23 cellular contexts compared by ENCODE assay signal in the genomic region with DNA sequence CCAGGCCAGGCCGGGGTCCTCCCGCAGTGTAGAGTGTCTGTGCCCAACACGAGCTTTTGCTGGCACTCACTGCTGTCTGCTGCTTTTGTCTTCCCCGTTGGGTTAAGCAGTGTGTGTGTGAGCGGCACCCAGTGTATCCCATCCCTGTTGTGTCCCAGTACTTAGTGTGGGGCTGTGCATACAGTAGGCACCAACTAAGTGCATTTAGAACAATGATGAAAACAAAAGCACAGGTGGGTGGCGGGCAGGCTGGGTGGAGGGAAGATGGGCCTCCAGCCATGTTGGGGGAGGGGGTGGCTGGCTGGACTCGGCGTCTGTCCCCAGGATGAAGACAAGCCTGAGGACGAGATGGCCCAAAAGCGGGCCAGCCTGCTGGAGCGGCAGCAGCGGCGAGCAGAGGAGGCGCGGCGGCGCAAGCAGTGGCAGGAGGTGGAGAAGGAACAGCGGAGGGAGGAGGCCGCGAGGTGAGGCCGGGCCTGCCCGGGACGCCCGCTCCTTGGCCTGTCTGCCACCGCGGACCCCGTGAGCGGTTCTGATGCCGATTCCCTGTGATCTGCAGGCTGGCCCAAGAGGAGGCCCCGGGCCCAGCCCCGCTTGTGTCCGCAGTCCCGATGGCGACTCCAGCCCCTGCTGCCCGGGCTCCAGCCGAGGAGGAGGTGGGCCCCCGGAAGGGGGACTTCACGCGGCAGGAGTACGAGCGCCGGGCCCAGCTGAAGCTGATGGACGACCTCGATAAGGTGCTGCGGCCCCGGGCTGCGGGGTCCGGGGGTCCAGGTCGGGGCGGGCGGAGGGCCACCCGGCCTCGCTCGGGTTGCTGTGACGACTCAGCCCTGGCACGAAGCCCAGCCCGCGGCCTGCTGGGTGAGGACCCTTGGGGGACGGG. TPM values are rescaled to one million over a fixed set of nuclear protein-coding genes. Genes with fewer than 3 reads are reported as not detected.
DNase-seq lines count a peak whose midpoint lies in the region; ATAC-seq and TF ChIP-seq lines count a peak whose summit lies in the region.
"Had no signal": no experiment of that assay in that cellular context is flagged by ENCODE, and none has a peak within 500 bp of the region (broad histone marks: within the 10 kb centered on the region; RNA-seq: fewer than 3 reads in every experiment).

No MANE protein-coding gene starts in this region.

- no peak overlapping the region for H3K27ac ChIP-seq in HEK293 (ENCODE audit: extremely low read depth, low read depth, low read length)
- H3K27ac ChIP-seq in osteoblast (ENCODE audit: low read depth, low read length): no peak overlapping the region
- H3K27ac ChIP-seq: BLaER1 treated with 17β-estradiol and CSF1 and Interleukin-3, amounts not matched to agents 10 nM and 100 nM; HL-60 had no signal

- POLR2A ChIA-PET in HEK293 (lab: Yijun Ruan, JAX): no interaction called here

- intact Hi-C loops in left ventricle myocardium superior (cut with micrococcal nuclease) (no loop called here), Right ventricle myocardium superior (cut with DNase I) (no loop called here)

- H3K9me3 Mint-ChIP-seq in activated T-helper 17 cell treated with anti-CD3 and anti-CD28 coated beads, Interleukin-2, amount 50 U/mL, for 72 hours: no peaks in the 10 kb centered on the region
- H3K9me3 Mint-ChIP-seq: CD8-positive, alpha-beta T cell; GM23338; HFFc6 had no signal

- no peaks in the 10 kb centered on the region for H3K4me1 Mint-ChIP-seq in activated T-helper 17 cell treated with anti-CD3 and anti-CD28 coated beads, Interleukin-2, amount 50 U/mL, for 72 hours
- H3K4me1 Mint-ChIP-seq: GM23338 had no signal

- no peaks in the 10 kb centered on the region for H3K79me2 ChIP-seq in osteoblast (ENCODE audit: insufficient read depth, low read length)

- peaks cover 5% of the 10 kb centered on the region for H4K20me1 ChIP-seq in osteoblast (ENCODE audit: insufficient read depth, low read length)

- DNase-seq in left ventricle myocardium superior: peak; percentile 30
- no peak for DNase-seq in Right ventricle myocardium superior
- peak; percentile 81 for DNase-seq in osteoblast (ENCODE audit: insufficient read length, low spot score, missing footprints)
- no peak for DNase-seq in GDM1 (lab: John Stamatoyannopoulos, UW)
- DNase-seq: 8988T; Calu3; CD8-positive, alpha-beta T cell; DMS53; DND-41; EL; HCEC 1CT; HFFc6; IMR-90 had no signal

- H3K27me3 Mint-ChIP-seq in activated T-helper 17 cell treated with anti-CD3 and anti-CD28 coated beads, Interleukin-2, amount 50 U/mL, for 72 hours: no peaks in the 10 kb centered on the region

- H3K4me3 Mint-ChIP-seq in activated T-helper 17 cell treated with anti-CD3 and anti-CD28 coated beads, Interleukin-2, amount 50 U/mL, for 72 hours: no peak overlapping the region
- H3K4me3 Mint-ChIP-seq: CD8-positive, alpha-beta T cell; GM23338; HFFc6 had no signal

- ATAC-seq in left ventricle myocardium superior (no peak), Right ventricle myocardium superior (ENCODE audit: poor library complexity) (no peak), GM19328 (IDR thresholded peaks at IDR 0.05; ENCODE audit: unreplicated experiment) (no peak), GM19455 (IDR thresholded peaks at IDR 0.05; ENCODE audit: unreplicated experiment) (no peak)
- no peak for ATAC-seq in activated T-helper 17 cell treated with anti-CD3 and anti-CD28 coated beads, Interleukin-2, amount 50 U/mL, for 72 hours (replicated peaks)
- ATAC-seq: CD8-positive, alpha-beta T cell; GM23338 had no signal

- no peaks in the 10 kb centered on the region for H3K9me3 ChIP-seq in HEK293 (ENCODE audit: control insufficient read depth, insufficient read depth, low read depth, low read length)
- no peaks in the 10 kb centered on the region for H3K9me3 ChIP-seq in osteoblast (ENCODE audit: low read depth, low read length)
- H3K9me3 ChIP-seq: BLaER1 treated with 17β-estradiol and CSF1 and Interleukin-3, amounts not matched to agents 10 nM and 100 nM had no signal

- peak overlapping the region; percentile 10 for H3K27ac Mint-ChIP-seq in activated T-helper 17 cell treated with anti-CD3 and anti-CD28 coated beads, Interleukin-2, amount 50 U/mL, for 72 hours
- H3K27ac Mint-ChIP-seq: CD8-positive, alpha-beta T cell; GM23338; HFFc6 had no signal

- no peak overlapping the region for H3K4me3 ChIP-seq in HEK293 (ENCODE audit: low read depth, low read length)
- no peak overlapping the region for H3K4me3 ChIP-seq in osteoblast (ENCODE audit: insufficient read depth, low read length)
- H3K4me3 ChIP-seq: BLaER1 treated with 17β-estradiol and CSF1 and Interleukin-3, amounts not matched to agents 10 nM and 100 nM; GM23338 had no signal

- TF ChIP-seq CTCF in HEK293 (tag by site-specific recombination; IDR thresholded peaks at IDR 0.05) (no peak), osteoblast (IDR thresholded peaks at IDR 0.05; ENCODE audit: extremely low read depth, low read depth, low read length) (no peak)

- H3K4me1 ChIP-seq in HEK293 (ENCODE audit: control insufficient read depth, insufficient read depth, low read length): no peaks in the 10 kb centered on the region; the same call in 1 of the 2 replicates
- H3K4me1 ChIP-seq in osteoblast (ENCODE audit: insufficient read depth, low read length): no peaks in the 10 kb centered on the region

- H2AFZ ChIP-seq in osteoblast (ENCODE audit: low read length): no peak overlapping the region
- H2AFZ ChIP-seq: GM23338 had no signal

- CTCF ChIA-PET in HEK293 (lab: Yijun Ruan, JAX): no interaction called here

- H3K4me2 ChIP-seq in osteoblast (ENCODE audit: insufficient read depth, low read length): no peak overlapping the region
- H3K4me2 ChIP-seq: BLaER1 treated with 17β-estradiol and CSF1 and Interleukin-3, amounts not matched to agents 10 nM and 100 nM; GM23338 had no signal

- H3K36me3 ChIP-seq in HEK293 (ENCODE audit: control insufficient read depth in 2 of 2, insufficient read depth in 1 of 2, low read length in 2 of 2): peaks cover 0 to 64% of the 10 kb centered on the region in 2 experiments; a peak in 2 of 3 replicates
- H3K36me3 ChIP-seq in osteoblast (ENCODE audit: insufficient read depth, low read length): no peaks in the 10 kb centered on the region

- peaks cover 12% of the 10 kb centered on the region for H3K36me3 Mint-ChIP-seq in activated T-helper 17 cell treated with anti-CD3 and anti-CD28 coated beads, Interleukin-2, amount 50 U/mL, for 72 hours (ENCODE audit: low read depth)

- H3K27me3 ChIP-seq in osteoblast (ENCODE audit: insufficient read depth, low read length): no peaks in the 10 kb centered on the region
- H3K27me3 ChIP-seq: BLaER1 treated with 17β-estradiol and CSF1 and Interleukin-3, amounts not matched to agents 10 nM and 100 nM had no signal

TF ChIP-seq in HEK293, 187 proteins besides CTCF, POLR2A, EP300 and RAD21 (continues in another document):
- TF ChIP-seq ZNF433 (tag by site-specific recombination; IDR thresholded peaks at IDR 0.05; ENCODE audit: low read depth) (no peak), ZNF791 (tag by site-specific recombination; IDR thresholded peaks at IDR 0.05) (no peak), BCL11B (tag by site-specific recombination; IDR thresholded peaks at IDR 0.05; ENCODE audit: low read depth) (no peak), GLIS2 (tag by site-specific recombination; IDR thresholded peaks at IDR 0.05) (no peak), ZNF132 (tag by site-specific recombination; IDR thresholded peaks at IDR 0.05; ENCODE audit: borderline replicate concordance) (no peak), ZNF221 (tag by site-specific recombination; IDR thresholded peaks at IDR 0.05; ENCODE audit: borderline replicate concordance) (no peak)

RNA-seq across cellular contexts. Expression of gene XAB2, which starts 14.2 kb away (rescaled TPM):
- total RNA-seq in left ventricle myocardium superior (27.5 TPM), Right ventricle myocardium superior (23.5 TPM), osteoblast (35.9 and 40.5 TPM in 2 replicates)
- total RNA-seq in activated T-helper 17 cell treated with anti-CD3 and anti-CD28 coated beads, Interleukin-2, amount 50 U/mL, for 72 hours: 10 to 100 TPM; 39.0 to 53.8 TPM

RNA-seq across cellular contexts. Expression of gene PET100, which starts 14.5 kb away (rescaled TPM):
- total RNA-seq in left ventricle myocardium superior (206 TPM), Right ventricle myocardium superior (208 TPM), osteoblast (9.0 and 9.4 TPM in 2 replicates)
- 10 to 100 TPM; 90.1 to 93.7 TPM for total RNA-seq in activated T-helper 17 cell treated with anti-CD3 and anti-CD28 coated beads, Interleukin-2, amount 50 U/mL, for 72 hours

RNA-seq across cellular contexts. Expression of gene PCP2, which starts 18.4 kb away (rescaled TPM):
- total RNA-seq in left ventricle myocardium superior: 6.5 TPM
- total RNA-seq in Right ventricle myocardium superior: 3.9 TPM
- total RNA-seq in activated T-helper 17 cell treated with anti-CD3 and anti-CD28 coated beads, Interleukin-2, amount 50 U/mL, for 72 hours: 10 to 100 TPM in 1 of 2 donors, 1 to 10 TPM in 1; 3.6 to 19.5 TPM
- total RNA-seq in osteoblast: not detected in 2 replicates
- total RNA-seq: A673, Calu3, G401, GM23338, HFFc6, HT1080, IMR-90 had no signal

RNA-seq across cellular contexts. Expression of gene CAMSAP3, which starts 19.4 kb away (rescaled TPM):
- total RNA-seq in left ventricle myocardium superior (2.6 TPM), Right ventricle myocardium superior (1.0 TPM), osteoblast (not detected in 2 replicates)
- under 1 TPM; 0.11 to 0.37 TPM for total RNA-seq in activated T-helper 17 cell treated with anti-CD3 and anti-CD28 coated beads, Interleukin-2, amount 50 U/mL, for 72 hours
- total RNA-seq: HFFc6, HT1080, IMR-90 had no signal

RNA-seq across cellular contexts. Expression of gene STXBP2, which starts 21.8 kb away (rescaled TPM):
- total RNA-seq in left ventricle myocardium superior: 9.7 TPM
- 7.0 TPM for total RNA-seq in Right ventricle myocardium superior
- 100 to 1,000 TPM; 113 to 154 TPM for total RNA-seq in activated T-helper 17 cell treated with anti-CD3 and anti-CD28 coated beads, Interleukin-2, amount 50 U/mL, for 72 hours
- total RNA-seq in osteoblast: 1.2 and 3.3 TPM in 2 replicates

Comparison
In these comparisons a context has a peak if more than half of its experiments do, and no peak if none do; other contexts are left out.
1. DNase-seq: peak in left ventricle myocardium superior (single experiment) and osteoblast (single experiment); none in Right ventricle myocardium superior (single experiment) and GDM1 (single experiment).